ENCODE assay signal across 27 cellular contexts in the genomic region with DNA sequence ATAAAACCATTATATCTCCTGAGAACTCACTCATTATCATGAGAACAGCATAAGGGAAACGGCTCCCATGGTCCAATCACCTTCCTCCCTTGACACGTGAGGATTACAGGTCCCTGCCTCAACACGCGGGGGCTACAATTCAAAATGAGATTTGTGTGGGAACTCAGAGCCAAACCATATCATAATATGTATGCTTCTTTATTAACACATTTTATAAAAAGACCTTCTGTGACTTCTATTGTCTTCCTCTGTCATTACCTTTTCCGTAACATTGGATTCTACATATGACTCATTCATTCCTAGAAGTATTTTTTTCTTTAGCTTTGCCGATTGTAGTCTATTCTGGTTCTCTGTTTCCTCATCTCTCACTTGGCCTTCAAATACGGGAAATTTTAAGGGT.
"Had no signal": no experiment of that assay in that cellular context is flagged by ENCODE, and none has a peak within 500 bp of the region (broad histone marks: within the 10 kb centered on the region; RNA-seq: fewer than 3 reads in every experiment).

No MANE protein-coding gene starts in this region.

- FAIRE-seq: urothelium cell line had no signal

- H3K27ac Mint-ChIP-seq: stimulated activated effector memory CD8-positive, alpha-beta T cell treated with anti-CD3 and anti-CD28 coated beads, Interleukin-12 subunit alpha, Interleukin-12 subunit beta, amount 100 ng/mL, for 72 hours; stimulated activated memory B cell treated with anti-CD40 and anti-IgM and Interleukin-4, amounts not matched to agents 10 μg/mL and 1 μg/mL and 100 μg/mL, for 72 hours; stimulated activated naive B cell treated with anti-CD40 and anti-IgM and Interleukin-4, amounts not matched to agents 10 μg/mL and 1 μg/mL and 100 μg/mL, for 72 hours; stimulated activated naive CD8-positive, alpha-beta T cell treated with anti-CD3 and anti-CD28 coated beads, Interleukin-15, amount 100 ng/mL, for 72 hours; stimulated activated naive CD8-positive, alpha-beta T cell treated with anti-CD3 and anti-CD28 coated beads, Interleukin-15, Interleukin-2, amounts not matched to agents 100 ng/mL and 50 ng/mL, for 24 hours; type B pancreatic cell had no signal

- H3K4me3 ChIP-seq: stomach, suprapubic skin, testis, thoracic aorta, thyroid gland, tibial artery, tibial nerve, transverse colon, upper lobe of left lung, upper lobe of right lung, uterus, vagina had no signal

- DNase-seq: stimulated activated CD4-positive, alpha-beta T cell treated with anti-CD3 and anti-CD28 coated beads, Interleukin-2, amount 100 ng/mL, for 48 hours; stimulated activated CD4-positive, alpha-beta T cell treated with anti-CD3 and anti-CD28 coated beads, Interleukin-4, amount 100 ng/mL, for 1 hour; stimulated activated CD4-positive, alpha-beta T cell treated with anti-CD3 and anti-CD28 coated beads, Interleukin-4, amount 100 ng/mL, for 4 hours; stimulated activated CD8-positive, alpha-beta memory T cell treated with anti-CD3 and anti-CD28 coated beads, Interleukin-4, amount 100 ng/mL, for 48 hours; stimulated activated naive B cell treated with anti-CD40 and anti-IgM and Interleukin-4, amounts not matched to agents 10 μg/mL and 1 μg/mL and 100 μg/mL, for 72 hours; stimulated activated naive CD4-positive, alpha-beta T cell; stimulated activated naive CD4-positive, alpha-beta T cell treated with Interleukin-2 at 50 U/mL for 16 hours; stimulated activated naive CD8-positive, alpha-beta T cell treated with anti-CD3 and anti-CD28 coated beads, Interleukin-15, amount 100 ng/mL, for 72 hours; stimulated activated naive CD8-positive, alpha-beta T cell treated with anti-CD3 and anti-CD28 coated beads, Interleukin-15, Interleukin-2, amounts not matched to agents 100 U/mL and 50 U/mL, for 24 hours; stomach; substantia nigra; testis; thyroid gland; tibial artery; transverse colon; upper lobe of left lung; upper lobe of right lung; uterus had no signal

- H3K4me1 ChIP-seq: stomach, suprapubic skin, testis, thyroid gland, tibial artery, tibial nerve, transverse colon, upper lobe of left lung, upper lobe of right lung, uterus, vagina had no signal

- H3K27me3 ChIP-seq: stomach, suprapubic skin, testis, thyroid gland, tibial artery, tibial nerve, transverse colon, upper lobe of left lung, upper lobe of right lung, uterus, vagina had no signal

- H3K36me3 Mint-ChIP-seq: stimulated activated effector memory CD8-positive, alpha-beta T cell treated with anti-CD3 and anti-CD28 coated beads, Interleukin-12 subunit alpha, Interleukin-12 subunit beta, amount 100 ng/mL, for 72 hours; stimulated activated memory B cell treated with anti-CD40 and anti-IgM and Interleukin-4, amounts not matched to agents 10 μg/mL and 1 μg/mL and 100 μg/mL, for 72 hours; stimulated activated naive B cell treated with anti-CD40 and anti-IgM and Interleukin-4, amounts not matched to agents 10 μg/mL and 1 μg/mL and 100 μg/mL, for 72 hours; type B pancreatic cell had no signal

- H3K4me3 Mint-ChIP-seq: stimulated activated effector memory CD8-positive, alpha-beta T cell treated with anti-CD3 and anti-CD28 coated beads, Interleukin-12 subunit alpha, Interleukin-12 subunit beta, amount 100 ng/mL, for 72 hours; stimulated activated memory B cell treated with anti-CD40 and anti-IgM and Interleukin-4, amounts not matched to agents 10 μg/mL and 1 μg/mL and 100 μg/mL, for 72 hours; stimulated activated naive B cell treated with anti-CD40 and anti-IgM and Interleukin-4, amounts not matched to agents 10 μg/mL and 1 μg/mL and 100 μg/mL, for 72 hours; stimulated activated naive CD8-positive, alpha-beta T cell treated with anti-CD3 and anti-CD28 coated beads, Interleukin-15, amount 100 ng/mL, for 72 hours; stimulated activated naive CD8-positive, alpha-beta T cell treated with anti-CD3 and anti-CD28 coated beads, Interleukin-15, Interleukin-2, amounts not matched to agents 100 ng/mL and 50 ng/mL, for 24 hours; type B pancreatic cell had no signal

- H3K27me3 Mint-ChIP-seq: stimulated activated memory B cell treated with anti-CD40 and anti-IgM and Interleukin-4, amounts not matched to agents 10 μg/mL and 1 μg/mL and 100 μg/mL, for 72 hours; stimulated activated naive B cell treated with anti-CD40 and anti-IgM and Interleukin-4, amounts not matched to agents 10 μg/mL and 1 μg/mL and 100 μg/mL, for 72 hours; stimulated activated naive CD8-positive, alpha-beta T cell treated with anti-CD3 and anti-CD28 coated beads, Interleukin-15, amount 100 ng/mL, for 72 hours; stimulated activated naive CD8-positive, alpha-beta T cell treated with anti-CD3 and anti-CD28 coated beads, Interleukin-15, Interleukin-2, amounts not matched to agents 100 ng/mL and 50 ng/mL, for 24 hours had no signal

- H3K4me1 Mint-ChIP-seq: stimulated activated effector memory CD8-positive, alpha-beta T cell treated with anti-CD3 and anti-CD28 coated beads, Interleukin-12 subunit alpha, Interleukin-12 subunit beta, amount 100 ng/mL, for 72 hours; stimulated activated memory B cell treated with anti-CD40 and anti-IgM and Interleukin-4, amounts not matched to agents 10 μg/mL and 1 μg/mL and 100 μg/mL, for 72 hours; stimulated activated naive B cell treated with anti-CD40 and anti-IgM and Interleukin-4, amounts not matched to agents 10 μg/mL and 1 μg/mL and 100 μg/mL, for 72 hours; stimulated activated naive CD8-positive, alpha-beta T cell treated with anti-CD3 and anti-CD28 coated beads, Interleukin-15, amount 100 ng/mL, for 72 hours had no signal

- H3K27ac ChIP-seq: stomach, suprapubic skin, testis, thoracic aorta, thyroid gland, tibial artery, tibial nerve, transverse colon, upper lobe of left lung, upper lobe of right lung, uterus, vagina had no signal

- H3K9me3 Mint-ChIP-seq: stimulated activated naive B cell treated with anti-CD40 and anti-IgM and Interleukin-4, amounts not matched to agents 10 μg/mL and 1 μg/mL and 100 μg/mL, for 72 hours; stimulated activated naive CD8-positive, alpha-beta T cell treated with anti-CD3 and anti-CD28 coated beads, Interleukin-15, Interleukin-2, amounts not matched to agents 100 ng/mL and 50 ng/mL, for 24 hours; type B pancreatic cell had no signal

- ATAC-seq: stimulated activated effector memory CD8-positive, alpha-beta T cell treated with anti-CD3 and anti-CD28 coated beads, Interleukin-12 subunit alpha, Interleukin-12 subunit beta, amount 100 ng/mL, for 72 hours; stimulated activated memory B cell treated with anti-CD40 and anti-IgM and Interleukin-4, amounts not matched to agents 10 μg/mL and 1 μg/mL and 100 μg/mL, for 72 hours; stimulated activated naive B cell treated with anti-CD40 and anti-IgM and Interleukin-4, amounts not matched to agents 10 μg/mL and 1 μg/mL and 100 μg/mL, for 72 hours; stimulated activated naive CD8-positive, alpha-beta T cell treated with anti-CD3 and anti-CD28 coated beads, Interleukin-15, amount 100 ng/mL, for 72 hours; stimulated activated naive CD8-positive, alpha-beta T cell treated with anti-CD3 and anti-CD28 coated beads, Interleukin-15, Interleukin-2, amounts not matched to agents 100 U/mL and 50 U/mL, for 24 hours; upper lobe of right lung had no signal

- H3K36me3 ChIP-seq: stomach, suprapubic skin, thoracic aorta, thyroid gland, tibial artery, tibial nerve, transverse colon, upper lobe of left lung, upper lobe of right lung, uterus, vagina had no signal

- H3K9me3 ChIP-seq: stomach, suprapubic skin, testis, thoracic aorta, thyroid gland, tibial artery, tibial nerve, transverse colon, upper lobe of left lung, upper lobe of right lung, uterus, vagina had no signal
